In genomic region chr5:131261483-131261882, GRCh38 we compare ENCODE assay signal across 25 cellular contexts. TPM values are rescaled to one million over a fixed set of nuclear protein-coding genes. Genes with fewer than 3 reads are reported as not detected.
A peak's percentile ranks its signal among the peaks of the same experiment; 100 is the strongest.
DNase-seq lines count a peak whose midpoint lies in the region; ATAC-seq and TF ChIP-seq lines count a peak whose summit lies in the region.
"Had no signal": no experiment of that assay in that cellular context is flagged by ENCODE, and none has a peak within 500 bp of the region (broad histone marks: within the 10 kb centered on the region; RNA-seq: fewer than 3 reads in every experiment).

No MANE protein-coding gene starts in this region.

- H3K4me1 Mint-ChIP-seq in activated naive CD4-positive, alpha-beta T cell treated with anti-CD3 and anti-CD28 coated beads for 36 hours (ENCODE audit: low read depth) = peaks cover 52% of the 10 kb centered on the region
- peaks cover 35 to 52% of the 10 kb centered on the region in 2 donors for H3K4me1 Mint-ChIP-seq in natural killer cell treated with Interleukin-12 subunit alpha and Interleukin-12 subunit beta and Interleukin-15 and Interleukin-18, amount 100 ng/mL, for 72 hours (ENCODE audit: low read depth in 2 of 2)

- no peak overlapping the region for H2AFZ ChIP-seq in mammary epithelial cell (ENCODE audit: low read depth, low read length)
- H2AFZ ChIP-seq: neural progenitor cell had no signal

- BruUV-seq in mammary epithelial cell (replicated peaks; lab: Mats Ljungman, UMichigan) = no TSS peak

- no peaks in the 10 kb centered on the region for H4K20me1 ChIP-seq in mammary epithelial cell (ENCODE audit: insufficient read depth, low read length)

- WGBS in mammary epithelial cell (ENCODE audit: low coverage, missing lambda C conversion rate) = 94% methylated on average over 6 of the region's 6 CpGs
- 93 to 97% methylated on average over 6 of the region's 6 CpGs for WGBS in thyroid gland, 2 donors

- H3K27me3 ChIP-seq in mammary epithelial cell (ENCODE audit: insufficient read depth, low read length) (no peaks in the 10 kb centered on the region), thyroid gland (no peaks in the 10 kb centered on the region)
- H3K27me3 ChIP-seq: BE2C, body of pancreas, neural progenitor cell, sigmoid colon had no signal

- H3K36me3 ChIP-seq in SK-N-MC (ENCODE audit: insufficient read depth, low read length) (peaks cover 10% of the 10 kb centered on the region), mammary epithelial cell (ENCODE audit: insufficient read depth, low read length) (no peaks in the 10 kb centered on the region), thyroid gland (no peaks in the 10 kb centered on the region)
- H3K36me3 ChIP-seq: BE2C, neural progenitor cell, sigmoid colon had no signal

- H3K27ac ChIP-seq in SK-N-MC = peak overlapping the region; percentile 55
- no peak overlapping the region for H3K27ac ChIP-seq in mammary epithelial cell (ENCODE audit: insufficient read depth, low read depth, low read length)
- peak overlapping the region; percentile 7 to 48 (median 46) for H3K27ac ChIP-seq in thyroid gland
- H3K27ac ChIP-seq: body of pancreas, epithelial cell of prostate, HL-60, neural progenitor cell, sigmoid colon had no signal

- H3K4me2 ChIP-seq in mammary epithelial cell (ENCODE audit: insufficient read depth, low read depth, low read length) = peak overlapping the region; percentile 69
- H3K4me2 ChIP-seq: neural progenitor cell had no signal

- peak overlapping the region; percentile 46 for H3K27ac Mint-ChIP-seq in activated naive CD4-positive, alpha-beta T cell treated with anti-CD3 and anti-CD28 coated beads for 36 hours
- no peak overlapping the region for H3K27ac Mint-ChIP-seq in activated naive CD4-positive, alpha-beta T cell treated with anti-CD3 and anti-CD28 coated beads, Interleukin-2, amount 50 U/mL, for 72 hours
- peak overlapping the region in 1 of 2 donors; percentile 93 for H3K27ac Mint-ChIP-seq in natural killer cell treated with Interleukin-12 subunit alpha and Interleukin-12 subunit beta and Interleukin-15 and Interleukin-18, amount 100 ng/mL, for 72 hours
- H3K27ac Mint-ChIP-seq: neural progenitor cell had no signal

- peaks cover 44% of the 10 kb centered on the region for H3K4me1 ChIP-seq in mammary epithelial cell (ENCODE audit: insufficient read depth, low read length)
- H3K4me1 ChIP-seq in thyroid gland = peaks cover 6 to 17% of the 10 kb centered on the region in 2 donors

- CTCF ChIA-PET in activated naive CD4-positive, alpha-beta T cell treated with anti-CD3 and anti-CD28 coated beads for 36 hours (lab: Charles Lee) = interaction anchor here (0.7 kb wide), 1 partner anchor 11 kb away, joined by 4 read pairs; no protein-coding TSS in a partner anchor
- CTCF ChIA-PET in mammary epithelial cell (lab: Charles Lee; ENCODE audit: low non-redundant PET) = no interaction called here

- no peaks in the 10 kb centered on the region for H3K9me3 Mint-ChIP-seq in activated naive CD4-positive, alpha-beta T cell treated with anti-CD3 and anti-CD28 coated beads for 36 hours
- no peaks in the 10 kb centered on the region for H3K9me3 Mint-ChIP-seq in activated naive CD4-positive, alpha-beta T cell treated with anti-CD3 and anti-CD28 coated beads, Interleukin-2, amount 50 U/mL, for 72 hours
- no peaks in the 10 kb centered on the region for H3K9me3 Mint-ChIP-seq in natural killer cell treated with Interleukin-12 subunit alpha and Interleukin-12 subunit beta and Interleukin-15 and Interleukin-18, amount 100 ng/mL, for 72 hours
- H3K9me3 Mint-ChIP-seq: neural progenitor cell had no signal

- no peak for ATAC-seq in activated naive CD4-positive, alpha-beta T cell treated with anti-CD3 and anti-CD28 coated beads, Interleukin-2, amount 50 U/mL, for 72 hours
- no peak for ATAC-seq in natural killer cell treated with Interleukin-12 subunit alpha and Interleukin-12 subunit beta and Interleukin-15 and Interleukin-18, amount 100 ng/mL, for 72 hours
- no peak for ATAC-seq in HG02852 (IDR thresholded peaks at IDR 0.05; ENCODE audit: unreplicated experiment)
- ATAC-seq: activated CD4-positive, CD25-positive, alpha-beta regulatory T cell treated with anti-CD3 and anti-CD28 coated beads, Interleukin-2, amount 50 U/mL, for 24 hours; body of pancreas; PC-3 had no signal

- H3K36me3 Mint-ChIP-seq in activated naive CD4-positive, alpha-beta T cell treated with anti-CD3 and anti-CD28 coated beads for 36 hours (ENCODE audit: low read depth) = peaks cover 31% of the 10 kb centered on the region
- H3K36me3 Mint-ChIP-seq in activated naive CD4-positive, alpha-beta T cell treated with anti-CD3 and anti-CD28 coated beads, Interleukin-2, amount 50 U/mL, for 72 hours = peaks cover 13 to 24% of the 10 kb centered on the region in 2 donors
- no peaks in the 10 kb centered on the region for H3K36me3 Mint-ChIP-seq in natural killer cell treated with Interleukin-12 subunit alpha and Interleukin-12 subunit beta and Interleukin-15 and Interleukin-18, amount 100 ng/mL, for 72 hours
- H3K36me3 Mint-ChIP-seq: neural progenitor cell had no signal

- no peak for DNase-seq in activated naive CD4-positive, alpha-beta T cell treated with anti-CD3 and anti-CD28 coated beads for 36 hours
- no peak for DNase-seq in activated naive CD4-positive, alpha-beta T cell treated with anti-CD3 and anti-CD28 coated beads, Interleukin-2, amount 50 U/mL, for 72 hours (ENCODE audit: low spot score in 2 of 2)
- no peak for DNase-seq in SK-N-MC (ENCODE audit: low read depth, low spot score)
- DNase-seq in mammary epithelial cell = no peak
- DNase-seq in thyroid gland = no peak
- DNase-seq in natural killer cell treated with Interleukin-12 subunit alpha and Interleukin-12 subunit beta and Interleukin-15 and Interleukin-18, amount 100 ng/mL, for 72 hours (ENCODE audit: low spot score) = no peak
- DNase-seq in stimulated activated CD4-positive, alpha-beta T cell treated with anti-CD3 and anti-CD28 coated beads, Interleukin-4, amount 100 ng/mL, for 24 hours = no peak
- DNase-seq: BE2C; body of pancreas; DND-41; H7; kidney glomerular epithelial cell; NCI-H1092 treated with DMSO at 0.1 percent for 48 hours; NCI-H2081; PC-3; posterior cingulate gyrus; SHP77; sigmoid colon; stimulated activated CD4-positive, alpha-beta T cell treated with anti-CD3 and anti-CD28 coated beads, Interleukin-15, amount 100 ng/mL, for 24 hours had no signal

- peaks cover 25% of the 10 kb centered on the region for H3K79me2 ChIP-seq in mammary epithelial cell (ENCODE audit: insufficient read depth, low read length)

- no peak overlapping the region for H3K4me3 ChIP-seq in SK-N-MC
- no peak overlapping the region for H3K4me3 ChIP-seq in mammary epithelial cell (replicated peaks in 1 of 3; ENCODE audit: insufficient read depth in 1 of 3, low read depth in 2 of 3, low read length in 3 of 3)
- no peak overlapping the region for H3K4me3 ChIP-seq in thyroid gland (replicated peaks in 1 of 3)
- H3K4me3 ChIP-seq: body of pancreas, lung, neural progenitor cell, sigmoid colon had no signal

- H3K4me3 Mint-ChIP-seq in activated naive CD4-positive, alpha-beta T cell treated with anti-CD3 and anti-CD28 coated beads for 36 hours = no peak overlapping the region
- no peak overlapping the region for H3K4me3 Mint-ChIP-seq in natural killer cell treated with Interleukin-12 subunit alpha and Interleukin-12 subunit beta and Interleukin-15 and Interleukin-18, amount 100 ng/mL, for 72 hours
- H3K4me3 Mint-ChIP-seq: neural progenitor cell had no signal

- dilution Hi-C loops in mammary epithelial cell (cut with HindIII; ENCODE audit: low sequenced_read_pairs) = no loop called here

- TF ChIP-seq CTCF in mammary epithelial cell (conservative IDR thresholded peaks at IDR 0.05 in 1 of 2, IDR thresholded peaks at IDR 0.05 in 1 of 2; ENCODE audit: extremely low read depth in 1 of 2, insufficient read depth in 1 of 2, low read depth in 1 of 2, low read length in 2 of 2) (no peak), thyroid gland (IDR thresholded peaks at IDR 0.05) (no peak)

- H3K27me3 Mint-ChIP-seq in activated naive CD4-positive, alpha-beta T cell treated with anti-CD3 and anti-CD28 coated beads for 36 hours (ENCODE audit: low read depth) = no peaks in the 10 kb centered on the region
- no peaks in the 10 kb centered on the region for H3K27me3 Mint-ChIP-seq in natural killer cell treated with Interleukin-12 subunit alpha and Interleukin-12 subunit beta and Interleukin-15 and Interleukin-18, amount 100 ng/mL, for 72 hours

- H3K9me3 ChIP-seq in SK-N-MC (ENCODE audit: low read depth, low read length) = no peaks in the 10 kb centered on the region
- no peaks in the 10 kb centered on the region for H3K9me3 ChIP-seq in mammary epithelial cell (replicated peaks; ENCODE audit: insufficient read depth, low read length)
- H3K9me3 ChIP-seq in thyroid gland = no peaks in the 10 kb centered on the region
- H3K9me3 ChIP-seq: BE2C, body of pancreas, sigmoid colon had no signal

- TF ChIP-seq POLR2A in thyroid gland (IDR thresholded peaks at IDR 0.05) = no peak

- H3K9ac ChIP-seq in SK-N-MC (ENCODE audit: insufficient read length) (no peak overlapping the region), mammary epithelial cell (ENCODE audit: insufficient read depth, low read length) (no peak overlapping the region)
- H3K9ac ChIP-seq: neural progenitor cell had no signal

- in situ Hi-C loops in mammary epithelial cell (cut with MboI; ENCODE audit: low sequenced_read_pairs in 2 of 2) = no loop called here

- intact Hi-C loops in activated naive CD4-positive, alpha-beta T cell treated with anti-CD3 and anti-CD28 coated beads for 36 hours (cut with micrococcal nuclease) = no loop called here
- intact Hi-C loops in mammary epithelial cell (cut with micrococcal nuclease) = no loop called here
- intact Hi-C loops in thyroid gland (cut with DNase I) = no loop called here

RNA-seq across cellular contexts. Expression of gene CDC42SE2, which starts 2.4 kb away (rescaled TPM):
- 100 to 1,000 TPM; 106 to 108 TPM for total RNA-seq in activated naive CD4-positive, alpha-beta T cell treated with anti-CD3 and anti-CD28 coated beads for 36 hours
- 100 to 1,000 TPM in 1 of 2 donors, 10 to 100 TPM in 1; 84.6 to 102 TPM for total RNA-seq in activated naive CD4-positive, alpha-beta T cell treated with anti-CD3 and anti-CD28 coated beads, Interleukin-2, amount 50 U/mL, for 72 hours
- total RNA-seq in mammary epithelial cell = 10 to 100 TPM; 26.0 to 87.4 TPM
- 18.0 TPM for polyA plus RNA-seq in mammary epithelial cell
- 28.8 TPM for polyA minus RNA-seq in mammary epithelial cell
- 10 to 100 TPM; 74.9 to 92.5 (median 83.8) TPM for total RNA-seq in thyroid gland
- total RNA-seq in natural killer cell treated with Interleukin-12 subunit alpha and Interleukin-12 subunit beta and Interleukin-15 and Interleukin-18, amount 100 ng/mL, for 72 hours = 100 to 1,000 TPM in 1 of 2 donors, 10 to 100 TPM in 1; 78.2 to 120 TPM
